Comparison of ENCODE assay signal across 8 cellular contexts in the genomic region with DNA sequence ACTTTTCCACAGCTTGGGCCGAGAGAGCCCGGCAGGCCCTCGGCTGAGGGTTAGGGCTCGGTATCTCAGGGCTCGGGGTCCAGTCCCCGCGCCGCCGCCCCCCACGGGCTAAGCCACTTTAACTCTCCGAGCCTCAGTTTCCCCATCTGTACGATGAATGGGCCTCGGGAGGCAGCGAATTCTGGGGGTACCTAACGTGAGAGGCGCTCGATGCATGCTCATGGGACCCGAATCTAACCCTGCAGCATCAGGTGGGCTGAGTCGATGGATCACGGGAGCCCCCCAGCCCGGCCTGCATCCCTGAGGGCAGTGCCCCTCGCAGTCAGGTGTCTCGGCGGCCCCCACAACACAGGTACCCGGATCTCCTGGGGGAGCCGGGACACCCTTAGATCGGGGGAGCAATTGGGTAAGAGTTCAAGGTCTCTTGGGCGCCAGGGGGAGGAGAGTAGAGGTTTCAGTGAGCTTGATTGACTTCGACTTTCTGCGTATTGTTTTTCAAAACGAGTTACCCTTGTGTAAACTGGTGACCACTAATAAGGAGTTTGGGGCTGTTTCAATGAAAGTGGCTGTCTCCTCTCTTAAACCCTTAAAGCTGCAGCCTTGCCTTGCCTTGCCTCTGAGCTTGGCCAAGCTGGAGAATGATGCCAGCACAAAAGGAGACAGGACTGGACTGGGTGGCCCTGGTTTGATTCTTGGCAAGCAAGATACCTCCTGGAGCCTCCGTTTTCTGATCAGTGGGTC. TPM values are rescaled to one million over a fixed set of nuclear protein-coding genes. Genes with fewer than 3 reads are reported as not detected.
DNase-seq lines count a peak whose midpoint lies in the region; TF ChIP-seq lines count a peak whose summit lies in the region.

No MANE protein-coding gene starts in this region.

- H3K36me3 Mint-ChIP-seq in activated T-cell treated with anti-CD3 and anti-CD28 coated beads, Interleukin-2, amount 50 U/mL, for 24 hours (ENCODE audit: low read depth): peaks cover 6% of the 10 kb centered on the region

- peak overlapping the region; percentile 71 for H3K27ac ChIP-seq in osteoblast (ENCODE audit: low read depth, low read length)

- H3K4me2 ChIP-seq in Loucy (ENCODE audit: low read depth, low read length, poor library complexity, severe bottlenecking): peak overlapping the region; percentile 98
- H3K4me2 ChIP-seq in osteoblast (ENCODE audit: insufficient read depth, low read length): peak overlapping the region; percentile 92

- H3K9me3 ChIP-seq in Loucy (ENCODE audit: insufficient read depth, low read depth, low read length) (no peaks in the 10 kb centered on the region), osteoblast (ENCODE audit: low read depth, low read length) (no peaks in the 10 kb centered on the region)

- H3F3A ChIP-seq in Loucy (ENCODE audit: low read depth): no peaks in the 10 kb centered on the region

- peaks cover 41% of the 10 kb centered on the region for H3K4me1 Mint-ChIP-seq in activated T-cell treated with anti-CD3 and anti-CD28 coated beads, Interleukin-2, amount 50 U/mL, for 24 hours (ENCODE audit: low read depth)

- peak in 4 of 6 experiments; percentile 7 to 51 (median 29) for DNase-seq in stimulated activated naive CD4-positive, alpha-beta T cell (lab: John Stamatoyannopoulos, UW)
- DNase-seq in stimulated activated naive CD4-positive, alpha-beta T cell treated with Interleukin-2 at 50 U/mL for 16 hours (lab: John Stamatoyannopoulos, UW): no peak
- peak; percentile 42 for DNase-seq in activated T-cell treated with anti-CD3 and anti-CD28 coated beads, Interleukin-2, amount 50 U/mL, for 24 hours
- DNase-seq in foreskin fibroblast: peak in 1 of 2 donors; percentile 50
- DNase-seq in osteoblast (ENCODE audit: insufficient read length, low spot score, missing footprints): no peak
- DNase-seq in COLO829 (ENCODE audit: low spot score): no peak
- no peak for DNase-seq in KG1 (lab: John Stamatoyannopoulos, UW)

- H3K27me3 Mint-ChIP-seq in activated T-cell treated with anti-CD3 and anti-CD28 coated beads, Interleukin-2, amount 50 U/mL, for 24 hours: no peaks in the 10 kb centered on the region

- no peaks in the 10 kb centered on the region for H3K36me3 ChIP-seq in Loucy (ENCODE audit: insufficient read depth, low read length)
- no peaks in the 10 kb centered on the region for H3K36me3 ChIP-seq in osteoblast (ENCODE audit: insufficient read depth, low read length)

- H3K79me2 ChIP-seq in Loucy (ENCODE audit: insufficient read depth, low read length) (peaks cover 16% of the 10 kb centered on the region; the same call in 1 of the 2 replicates), osteoblast (ENCODE audit: insufficient read depth, low read length) (peaks cover 50% of the 10 kb centered on the region)

- H3K9me3 Mint-ChIP-seq in activated T-cell treated with anti-CD3 and anti-CD28 coated beads, Interleukin-2, amount 50 U/mL, for 24 hours: no peaks in the 10 kb centered on the region

- H3K9ac ChIP-seq in Loucy (ENCODE audit: low read depth, low read length, poor library complexity, severe bottlenecking): peak overlapping the region; percentile 90

- H3K27ac Mint-ChIP-seq in activated T-cell treated with anti-CD3 and anti-CD28 coated beads, Interleukin-2, amount 50 U/mL, for 24 hours: peak overlapping the region; percentile 87

- H3K4me3 Mint-ChIP-seq in activated T-cell treated with anti-CD3 and anti-CD28 coated beads, Interleukin-2, amount 50 U/mL, for 24 hours: peak overlapping the region; percentile 84

- H4K20me1 ChIP-seq in Loucy (ENCODE audit: insufficient read depth, low read length, poor library complexity, severe bottlenecking): peaks cover 5% of the 10 kb centered on the region
- H4K20me1 ChIP-seq in osteoblast (ENCODE audit: insufficient read depth, low read length): peaks cover 18% of the 10 kb centered on the region

- H2AFZ ChIP-seq in Loucy (ENCODE audit: low read length) (peak overlapping the region; percentile 89), osteoblast (ENCODE audit: low read length) (peak overlapping the region; percentile 1)

- no peaks in the 10 kb centered on the region for H3K27me3 ChIP-seq in Loucy (ENCODE audit: insufficient read depth, low read length, poor library complexity, severe bottlenecking)
- H3K27me3 ChIP-seq in osteoblast (ENCODE audit: insufficient read depth, low read length): no peaks in the 10 kb centered on the region

- H3K4me3 ChIP-seq in Loucy (ENCODE audit: low read length, poor library complexity, severe bottlenecking) (peak overlapping the region; percentile 95), foreskin fibroblast (ENCODE audit: low read depth in 1 of 2, low read length in 2 of 2) (peak overlapping the region; percentile 63 to 95), osteoblast (ENCODE audit: insufficient read depth, low read length) (peak overlapping the region; percentile 92)

- H3K9me2 ChIP-seq in Loucy (replicated peaks; ENCODE audit: low read depth, low read length): no peaks in the 10 kb centered on the region

- TF ChIP-seq CTCF in Loucy (conservative IDR thresholded peaks at IDR 0.05; ENCODE audit: low read length): no peak
- no peak for TF ChIP-seq CTCF in foreskin fibroblast (IDR thresholded peaks at IDR 0.05; ENCODE audit: low read depth, low read length)
- TF ChIP-seq CTCF in osteoblast (IDR thresholded peaks at IDR 0.05; ENCODE audit: extremely low read depth, low read depth, low read length): no peak

- H3K4me1 ChIP-seq in Loucy (ENCODE audit: insufficient read depth, low read length, poor library complexity, severe bottlenecking): peaks cover 18% of the 10 kb centered on the region
- peaks cover 9% of the 10 kb centered on the region for H3K4me1 ChIP-seq in osteoblast (ENCODE audit: insufficient read depth, low read length)

RNA-seq across cellular contexts. Expression of a gene that starts 0.6 kb away (rescaled TPM):
- 70.4 and 73.1 TPM in 2 replicates for total RNA-seq in osteoblast

RNA-seq across cellular contexts. Expression of a gene that starts 36.8 kb away (rescaled TPM):
- 27.4 and 27.5 TPM in 2 replicates for total RNA-seq in osteoblast

Comparison
In these comparisons a context has a peak if more than half of its experiments do, and no peak if none do; other contexts are left out.
1. DNase-seq: peak in stimulated activated naive CD4-positive, alpha-beta T cell (4 of 6) and activated T-cell treated with anti-CD3 and anti-CD28 coated beads, Interleukin-2, amount 50 U/mL, for 24 hours (single experiment); none in stimulated activated naive CD4-positive, alpha-beta T cell treated with Interleukin-2 at 50 U/mL for 16 hours (single experiment), osteoblast (single experiment), COLO829 (single experiment) and KG1 (single experiment).
2. Peak in every context shown above with its lines, with median percentiles within 50 percentile points of each other: H3K4me3 ChIP-seq.